ENCODE assay signal across 1 cellular context in the genomic region with DNA sequence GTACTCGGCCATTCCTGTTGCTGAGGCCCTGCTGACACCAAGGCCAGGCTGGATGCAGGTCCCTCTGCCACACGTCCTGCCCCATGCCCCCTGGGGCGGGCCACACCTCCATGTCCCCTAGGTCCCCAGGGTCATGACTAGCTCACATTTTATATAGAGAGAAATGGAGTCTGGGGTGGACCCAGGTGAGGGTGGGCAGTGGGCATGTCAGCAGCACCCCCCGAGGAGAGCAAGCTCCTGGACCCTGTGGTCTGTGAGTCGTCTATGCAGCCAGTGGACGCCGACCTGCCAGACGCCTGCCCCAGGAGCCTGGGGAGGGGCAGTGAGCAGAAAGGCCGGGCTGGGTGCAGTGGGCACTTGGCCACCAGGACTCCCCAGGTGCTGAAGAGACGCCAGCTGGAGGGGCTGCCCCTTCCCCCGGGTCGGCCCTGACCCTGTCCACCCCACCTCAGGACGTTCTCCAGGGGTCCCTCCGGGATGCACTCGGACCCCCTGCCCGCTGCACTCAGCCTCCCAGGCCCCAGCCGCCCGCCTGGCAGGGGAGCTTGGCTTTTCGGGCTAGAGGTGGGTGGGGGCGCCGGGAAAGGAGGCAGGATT.
TF ChIP-seq lines count a peak whose summit lies in the region.

No MANE protein-coding gene starts in this region.

TF ChIP-seq in K562, 482 proteins besides CTCF, POLR2A, EP300 and RAD21 (continued from another document):
- TF ChIP-seq, protein P1, sequence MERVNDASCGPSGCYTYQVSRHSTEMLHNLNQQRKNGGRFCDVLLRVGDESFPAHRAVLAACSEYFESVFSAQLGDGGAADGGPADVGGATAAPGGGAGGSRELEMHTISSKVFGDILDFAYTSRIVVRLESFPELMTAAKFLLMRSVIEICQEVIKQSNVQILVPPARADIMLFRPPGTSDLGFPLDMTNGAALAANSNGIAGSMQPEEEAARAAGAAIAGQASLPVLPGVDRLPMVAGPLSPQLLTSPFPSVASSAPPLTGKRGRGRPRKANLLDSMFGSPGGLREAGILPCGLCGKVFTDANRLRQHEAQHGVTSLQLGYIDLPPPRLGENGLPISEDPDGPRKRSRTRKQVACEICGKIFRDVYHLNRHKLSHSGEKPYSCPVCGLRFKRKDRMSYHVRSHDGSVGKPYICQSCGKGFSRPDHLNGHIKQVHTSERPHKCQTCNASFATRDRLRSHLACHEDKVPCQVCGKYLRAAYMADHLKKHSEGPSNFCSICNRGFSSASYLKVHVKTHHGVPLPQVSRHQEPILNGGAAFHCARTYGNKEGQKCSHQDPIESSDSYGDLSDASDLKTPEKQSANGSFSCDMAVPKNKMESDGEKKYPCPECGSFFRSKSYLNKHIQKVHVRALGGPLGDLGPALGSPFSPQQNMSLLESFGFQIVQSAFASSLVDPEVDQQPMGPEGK (CRISPR knock-in tag; IDR thresholded peaks at IDR 0.05; ENCODE audit: borderline replicate concordance), result no peak
- no peak for TF ChIP-seq TEAD1 (CRISPR knock-in tag; IDR thresholded peaks at IDR 0.05)
- TF ChIP-seq CTBP1 (IDR thresholded peaks at IDR 0.05; ENCODE audit: borderline replicate concordance), result no peak
- TF ChIP-seq GTF2E2 (tag; IDR thresholded peaks at IDR 0.05), result no peak
- TF ChIP-seq FOXM1 (IDR thresholded peaks at IDR 0.05; ENCODE audit: low read depth), result no peak
- TF ChIP-seq FOXM1 (CRISPR knock-in tag; IDR thresholded peaks at IDR 0.05; ENCODE audit: low read depth), result peak; percentile 64; the same call in 1 of the 2 replicates
- TF ChIP-seq USF1 (CRISPR knock-in tag; IDR thresholded peaks at IDR 0.05), result no peak
- TF ChIP-seq NFIX (CRISPR knock-in tag; IDR thresholded peaks at IDR 0.05; ENCODE audit: low read depth), result no peak
- no peak for TF ChIP-seq ZNF707 (CRISPR knock-in tag; conservative IDR thresholded peaks at IDR 0.05)
- no peak for TF ChIP-seq KDM4B (IDR thresholded peaks at IDR 0.05; ENCODE audit: borderline replicate concordance in 2 of 2, low read depth in 1 of 2)
- TF ChIP-seq ZNF232 (CRISPR knock-in tag; IDR thresholded peaks at IDR 0.05), result no peak
- no peak for TF ChIP-seq ZBTB17 (CRISPR knock-in tag; IDR thresholded peaks at IDR 0.05)
- no peak for TF ChIP-seq CBX3 (IDR thresholded peaks at IDR 0.05; ENCODE audit: borderline replicate concordance in 1 of 2, low read length in 2 of 2)
- TF ChIP-seq HMGN3 (IDR thresholded peaks at IDR 0.05; ENCODE audit: borderline replicate concordance, extremely low read depth, insufficient read length, low read depth, low read length), result peak; percentile 3
- TF ChIP-seq STAG1 (CRISPR knock-in tag; IDR thresholded peaks at IDR 0.05; ENCODE audit: borderline replicate concordance), result no peak
- TF ChIP-seq SIRT6 (IDR thresholded peaks at IDR 0.05; ENCODE audit: low read depth, low read length), result no peak
- TF ChIP-seq PBX2 (CRISPR knock-in tag; IDR thresholded peaks at IDR 0.05; ENCODE audit: low read depth), result no peak
- 0 out of 2 replicates have a peak, but pooled peaks have one; percentile 8 for TF ChIP-seq PBX2 (tag; conservative IDR thresholded peaks at IDR 0.05; ENCODE audit: low read depth)
- TF ChIP-seq, protein P2, sequence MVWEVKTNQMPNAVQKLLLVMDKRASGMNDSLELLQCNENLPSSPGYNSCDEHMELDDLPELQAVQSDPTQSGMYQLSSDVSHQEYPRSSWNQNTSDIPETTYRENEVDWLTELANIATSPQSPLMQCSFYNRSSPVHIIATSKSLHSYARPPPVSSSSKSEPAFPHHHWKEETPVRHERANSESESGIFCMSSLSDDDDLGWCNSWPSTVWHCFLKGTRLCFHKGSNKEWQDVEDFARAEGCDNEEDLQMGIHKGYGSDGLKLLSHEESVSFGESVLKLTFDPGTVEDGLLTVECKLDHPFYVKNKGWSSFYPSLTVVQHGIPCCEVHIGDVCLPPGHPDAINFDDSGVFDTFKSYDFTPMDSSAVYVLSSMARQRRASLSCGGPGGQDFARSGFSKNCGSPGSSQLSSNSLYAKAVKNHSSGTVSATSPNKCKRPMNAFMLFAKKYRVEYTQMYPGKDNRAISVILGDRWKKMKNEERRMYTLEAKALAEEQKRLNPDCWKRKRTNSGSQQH (CRISPR knock-in tag; IDR thresholded peaks at IDR 0.05), result no peak
- TF ChIP-seq ZNF121 (CRISPR knock-in tag; conservative IDR thresholded peaks at IDR 0.05), result no peak
- no peak for TF ChIP-seq ZNF165 (CRISPR knock-in tag; IDR thresholded peaks at IDR 0.05; ENCODE audit: borderline replicate concordance)
- TF ChIP-seq ZNF224 (CRISPR knock-in tag; IDR thresholded peaks at IDR 0.05), result no peak
- TF ChIP-seq ZFP36 (IDR thresholded peaks at IDR 0.05; ENCODE audit: low read depth, low read length, partially characterized antibody), result no peak
- no peak for TF ChIP-seq TCF3 (CRISPR knock-in tag; IDR thresholded peaks at IDR 0.05)
- no peak for TF ChIP-seq GTF2A2 (tag; IDR thresholded peaks at IDR 0.05)
